Comparison of ENCODE assay signal across 9 cellular contexts in genomic region chr2:102185347-102185746, GRCh38. TPM values are rescaled to one million over a fixed set of nuclear protein-coding genes. Genes with fewer than 3 reads are reported as not detected.
A peak's percentile ranks its signal among the peaks of the same experiment; 100 is the strongest.
DNase-seq lines count a peak whose midpoint lies in the region; ATAC-seq, FAIRE-seq and TF ChIP-seq lines count a peak whose summit lies in the region.
"Had no signal": no experiment of that assay in that cellular context is flagged by ENCODE, and none has a peak within 500 bp of the region (broad histone marks: within the 10 kb centered on the region; RNA-seq: fewer than 3 reads in every experiment).

No MANE protein-coding gene starts in this region.

- ATAC-seq in pancreas (peak in 1 of 4 donors; percentile 23), left colon (no peak)
- ATAC-seq in CD8-positive, alpha-beta T cell = no peak

- H3K23me2 ChIP-seq in H1 (ENCODE audit: low read depth, low read length) = no peaks in the 10 kb centered on the region

- H3K14ac ChIP-seq in H1 (ENCODE audit: insufficient read length) = no peak overlapping the region

- H3K18ac ChIP-seq in H1 (ENCODE audit: extremely low read depth, low read length) = no peak overlapping the region

- no peak overlapping the region for H2AFZ ChIP-seq in H1 (ENCODE audit: low read length)

- CTCF ChIA-PET in H1 (lab: Charles Lee; ENCODE audit: partially characterized antibody) = interaction anchor here (0.8 to 3.5 kb wide), 5 partner anchors 40 to 179 kb away, joined by 3 to 25 read pairs (median 4); no protein-coding TSS in a partner anchor
- CTCF ChIA-PET in CD8-positive, alpha-beta T cell (lab: Charles Lee) = interaction anchor here (0.8 to 1.8 kb wide), 2 partner anchors 55 to 165 kb away, joined by 5 to 7 read pairs; no protein-coding TSS in a partner anchor

- H3K27me3 Mint-ChIP-seq in CD8-positive, alpha-beta T cell (ENCODE audit: low read depth) = peaks cover 28% of the 10 kb centered on the region

- no peak overlapping the region for H2BK120ac ChIP-seq in H1 (replicated peaks; ENCODE audit: low read depth, low read length)

- H3K9me3 Mint-ChIP-seq in CD8-positive, alpha-beta T cell = no peaks in the 10 kb centered on the region

- no peak overlapping the region for H4K8ac ChIP-seq in H1 (ENCODE audit: extremely low read depth, insufficient read depth, low read length)

- no peak overlapping the region for H3K23ac ChIP-seq in H1 (ENCODE audit: insufficient read length)

- POLR2A ChIA-PET in H1 (lab: Charles Lee; ENCODE audit: partially characterized antibody) = interaction anchor here (0.6 kb wide), 1 partner anchor 148 kb away, joined by 5 read pairs; no protein-coding TSS in a partner anchor
- POLR2A ChIA-PET in CD8-positive, alpha-beta T cell (lab: Charles Lee) = interaction anchor here (0.5 kb wide), 1 partner anchor 128 kb away, joined by 4 read pairs; no protein-coding TSS in a partner anchor

- no peak overlapping the region for H2BK12ac ChIP-seq in H1 (ENCODE audit: low read depth, low read length)

- no peak overlapping the region for H3K9ac ChIP-seq in H1 (replicated peaks in 1 of 4; ENCODE audit: extremely low read depth in 1 of 4, low read depth in 3 of 4, low read length in 3 of 4)

- H3K4me1 Mint-ChIP-seq in CD8-positive, alpha-beta T cell (ENCODE audit: low read depth) = peaks cover 7% of the 10 kb centered on the region

- no peaks in the 10 kb centered on the region for H3K79me2 ChIP-seq in H1 (ENCODE audit: control insufficient read depth in 1 of 2, insufficient read depth in 2 of 2, low read length in 2 of 2)

- H3K36me3 Mint-ChIP-seq in CD8-positive, alpha-beta T cell = no peaks in the 10 kb centered on the region

- H3K4me3 Mint-ChIP-seq in CD8-positive, alpha-beta T cell = no peak overlapping the region

- intact Hi-C loops in pancreas (cut with DNase I) = no loop called here
- intact Hi-C loops in left colon (cut with DNase I, micrococcal nuclease) = loop anchor here in 1 of 2 donors (5.0 kb wide), 1 partner anchor 57 kb away; no protein-coding TSS in a partner anchor
- intact Hi-C loops in CD8-positive, alpha-beta T cell (cut with DNase I, micrococcal nuclease) = loop anchor here (5.0 to 10.0 kb wide), 2 partner anchors 161 to 257 kb away; no protein-coding TSS in a partner anchor

- TF ChIP-seq RAD21 in H1 (IDR thresholded peaks at IDR 0.05 in 1 of 2, conservative IDR thresholded peaks at IDR 0.05 in 1 of 2; ENCODE audit: low read depth in 2 of 2, low read length in 2 of 2) = peak; percentile 22 to 45; a peak in 3 of 4 replicates

- H3K36me3 ChIP-seq in H1 (ENCODE audit: control insufficient read depth in 2 of 4, insufficient read depth in 4 of 4, low read length in 3 of 4) = no peaks in the 10 kb centered on the region
- H3K36me3 ChIP-seq in pancreas = no peaks in the 10 kb centered on the region
- no peaks in the 10 kb centered on the region for H3K36me3 ChIP-seq in CD8-positive, alpha-beta T cell (ENCODE audit: insufficient read depth, low read length)

- no peak overlapping the region for H2BK20ac ChIP-seq in H1 (ENCODE audit: low read length)

- H3K4ac ChIP-seq in H1 (replicated peaks; ENCODE audit: insufficient read length, low read depth, low read length) = no peak overlapping the region

- TF ChIP-seq EP300 in H1 (IDR thresholded peaks at IDR 0.05; ENCODE audit: borderline replicate concordance in 1 of 2, low read depth in 2 of 2, low read length in 2 of 2) = no peak

- no peak overlapping the region for H3K56ac ChIP-seq in H1 (replicated peaks; ENCODE audit: insufficient read length, low read depth, low read length)

- no peaks in the 10 kb centered on the region for H3K9me3 ChIP-seq in H1 (ENCODE audit: insufficient read depth in 2 of 2, low read depth in 1 of 2, low read length in 1 of 2)
- H3K9me3 ChIP-seq in pancreas = no peaks in the 10 kb centered on the region
- H3K9me3 ChIP-seq in CD8-positive, alpha-beta T cell (ENCODE audit: low read length) = no peaks in the 10 kb centered on the region

- TF ChIP-seq POLR2A in H1 (IDR thresholded peaks at IDR 0.05; ENCODE audit: control extremely low read depth in 1 of 2, low read depth in 2 of 2, low read length in 2 of 2) = no peak

- H3K79me1 ChIP-seq in H1 (ENCODE audit: low read depth, low read length) = no peaks in the 10 kb centered on the region

- no peak overlapping the region for H2AK5ac ChIP-seq in H1 (ENCODE audit: low read depth, low read length)

- H3K27ac ChIP-seq in H1 (ENCODE audit: low read depth, low read length) (no peak overlapping the region), pancreas (no peak overlapping the region)
- no peak overlapping the region for H3K27ac ChIP-seq in CD8-positive, alpha-beta T cell (ENCODE audit: low read depth, low read length)

- H4K5ac ChIP-seq in H1 (ENCODE audit: insufficient read length, low read depth, low read length) = no peak overlapping the region

- no peaks in the 10 kb centered on the region for H4K20me1 ChIP-seq in H1 (replicated peaks in 1 of 2; ENCODE audit: control insufficient read depth in 1 of 2, insufficient read depth in 2 of 2, low read length in 2 of 2)

- no peak overlapping the region for H3K27ac Mint-ChIP-seq in CD8-positive, alpha-beta T cell

- no peak overlapping the region for H3K4me2 ChIP-seq in H1 (ENCODE audit: insufficient read depth in 1 of 2, low read depth in 2 of 2, low read length in 2 of 2)

- H2BK15ac ChIP-seq in H1 (ENCODE audit: low read length) = no peak overlapping the region

- FAIRE-seq in H1 (lab: Jason Lieb, UNC) = peak; percentile 36
- no peak for FAIRE-seq in pancreas (lab: Jason Lieb, UNC)

- WGBS in H1 (ENCODE audit: extremely low coverage in 1 of 2, insufficient coverage in 1 of 2, insufficient read length in 1 of 2, insufficient replicate concordance in 2 of 2, low coverage in 1 of 2, low lambda C conversion rate in 2 of 2, missing lambda C conversion rate in 1 of 2), 2 experiments = 89% methylated on average over 2 of the region's 2 CpGs; no CpG with 5 or more reads in 1 of the 2 experiments
- WGBS in pancreas, 2 donors = 9 to 10% methylated on average over 2 of the region's 2 CpGs

- TF ChIP-seq CTCF in LNCAP (IDR thresholded peaks at IDR 0.05) (peak; percentile 53), H1 (IDR thresholded peaks at IDR 0.05; ENCODE audit: control extremely low read depth in 1 of 3, insufficient read depth in 1 of 3, low read depth in 1 of 3, low read length in 3 of 3) (peak in 2 of 3 experiments; percentile 42 to 60; a peak in 3 of 4 replicates), pancreas (IDR thresholded peaks at IDR 0.05) (peak; percentile 6 to 20 (median 18))
- TF ChIP-seq CTCF in CD8-positive, alpha-beta T cell (IDR thresholded peaks at IDR 0.05) = no peak

- H3K27me3 ChIP-seq in H1 (replicated peaks in 1 of 4; ENCODE audit: control insufficient read depth in 3 of 4, extremely low read depth in 1 of 4, insufficient read depth in 3 of 4, low read length in 3 of 4) (peaks cover 1 to 18% (median 15%) of the 10 kb centered on the region in 4 experiments), pancreas (no peaks in the 10 kb centered on the region)
- H3K27me3 ChIP-seq in CD8-positive, alpha-beta T cell (ENCODE audit: insufficient read depth, low read length) = no peaks in the 10 kb centered on the region

- H3K4me3 ChIP-seq in H1 (ENCODE audit: extremely low read depth in 1 of 4, insufficient read depth in 2 of 4, low read depth in 3 of 4, low read length in 4 of 4) (no peak overlapping the region), pancreas (no peak overlapping the region)
- no peak overlapping the region for H3K4me3 ChIP-seq in CD8-positive, alpha-beta T cell (ENCODE audit: low read depth, low read length)

- H2BK5ac ChIP-seq in H1 (ENCODE audit: low read depth, low read length) = no peak overlapping the region

- no peak overlapping the region for H4K91ac ChIP-seq in H1 (replicated peaks; ENCODE audit: insufficient read length, low read length)

- H3K4me1 ChIP-seq in H1 (replicated peaks in 1 of 4; ENCODE audit: control insufficient read depth in 3 of 4, insufficient read depth in 4 of 4, low read length in 3 of 4) (no peaks in the 10 kb centered on the region), pancreas (peaks cover 0 to 3% (median 2%) of the 10 kb centered on the region in 3 donors)
- no peaks in the 10 kb centered on the region for H3K4me1 ChIP-seq in CD8-positive, alpha-beta T cell (ENCODE audit: insufficient read depth, low read length)

- DNase-seq in EL (peak; percentile 8), H1 (ENCODE audit: low read depth in 1 of 2, low spot score in 2 of 2) (no peak), pancreas (no peak), left colon (no peak), D341Med (ENCODE audit: low spot score) (no peak)
- DNase-seq in activated CD4-positive, CD25-positive, alpha-beta regulatory T cell (lab: John Stamatoyannopoulos, UW) = no peak
- no peak for DNase-seq in CD8-positive, alpha-beta T cell
- DNase-seq: hippocampal formation had no signal

TF ChIP-seq in H1, 55 proteins besides CTCF, POLR2A, EP300 and RAD21 (continues in another document):
- TF ChIP-seq KDM4A (IDR thresholded peaks at IDR 0.05; ENCODE audit: low read depth, low read length, severe bottlenecking) = no peak

RNA-seq across cellular contexts. Expression of gene IL1RL2, which starts 1.5 kb away (rescaled TPM):
- total RNA-seq in H1 (2021; fragmentation: NEBNext Ultra II Directional; extraction: Animal tissue kit (Norgen Biotek cat#: 25700)) = not detected in 2 replicates
- not detected in 2 replicates for polyA plus RNA-seq in H1 (2011; rRNA removed)
- not detected for polyA plus RNA-seq in H1 (2011; cell fraction: cytosol; rRNA removed)
- polyA plus RNA-seq in H1 (2011; cell fraction: nucleus; rRNA removed) = not detected
- polyA plus RNA-seq in H1 (2012, experiment 1 of 2) = not detected in 4 replicates
- not detected for polyA plus RNA-seq in H1 (2012, experiment 2 of 2)
- not detected for polyA plus RNA-seq in H1 (2013, experiment 1 of 2)
- polyA plus RNA-seq in H1 (2013, experiment 2 of 2) = not detected
- not detected in 2 replicates for polyA minus RNA-seq in H1 (2011; rRNA and poly(A)+ RNA removed)
- polyA minus RNA-seq in H1 (2011; cell fraction: cytosol; rRNA and poly(A)+ RNA removed) = not detected
- not detected for polyA minus RNA-seq in H1 (2011; cell fraction: nucleus; rRNA and poly(A)+ RNA removed)
- 1 to 10 TPM in 1 of 6 donors, under 1 TPM in 5; 0.12 to 1.2 (median 0.32) TPM for total RNA-seq in pancreas
- polyA plus RNA-seq in pancreas = under 1 TPM; 0.30 to 0.47 TPM
- 1 to 10 TPM; 1.1 to 1.2 TPM for total RNA-seq in left colon
- not detected for total RNA-seq in CD8-positive, alpha-beta T cell

RNA-seq across cellular contexts. Expression of gene IL1R1, which starts 42.8 kb away (rescaled TPM):
- 0.34 and 0.46 TPM in 2 replicates for total RNA-seq in H1 (2021; fragmentation: NEBNext Ultra II Directional; extraction: Animal tissue kit (Norgen Biotek cat#: 25700))
- polyA plus RNA-seq in H1 (2011; rRNA removed) (0.19 and 0.47 TPM in 2 replicates), pancreas (10 to 100 TPM; 22.1 to 29.1 TPM)
- polyA plus RNA-seq in H1 (2011; cell fraction: cytosol; rRNA removed) = 0.26 TPM
- 0.27 TPM for polyA plus RNA-seq in H1 (2011; cell fraction: nucleus; rRNA removed)
- 0.07 to 0.39 TPM (median 0.13 TPM) in 4 replicates for polyA plus RNA-seq in H1 (2012, experiment 1 of 2)
- polyA plus RNA-seq in H1 (2012, experiment 2 of 2) = not detected
- polyA plus RNA-seq in H1 (2013, experiment 1 of 2) = 0.45 TPM
- polyA plus RNA-seq in H1 (2013, experiment 2 of 2) = 0.28 TPM
- 0.22 and 0.28 TPM in 2 replicates for polyA minus RNA-seq in H1 (2011; rRNA and poly(A)+ RNA removed)
- not detected for polyA minus RNA-seq in H1 (2011; cell fraction: cytosol; rRNA and poly(A)+ RNA removed)
- polyA minus RNA-seq in H1 (2011; cell fraction: nucleus; rRNA and poly(A)+ RNA removed) = 0.50 TPM
- total RNA-seq in pancreas (10 to 100 TPM; 17.1 to 74.5 (median 29.3) TPM), left colon (10 to 100 TPM; 24.8 to 25.0 TPM)
- under 1 TPM; 0.06 to 0.08 TPM for total RNA-seq in CD8-positive, alpha-beta T cell

Comparison
In these comparisons a context has a peak if more than half of its experiments do, and no peak if none do; other contexts are left out.
1. RNA of gene IL1R1, which starts 42.8 kb away (total RNA-seq): 17.1 to 74.5 TPM in pancreas and 24.8 to 25.0 TPM in left colon; 0.34 to 0.46 TPM in H1 and 0.06 to 0.08 TPM in CD8-positive, alpha-beta T cell; every median in the first group is over 10 times any median in the second.
2. intact Hi-C loops: an anchor here in CD8-positive, alpha-beta T cell (5.0 to 10.0 kb wide); none called in pancreas.